Comparison of ENCODE assay signal across 8 cellular contexts in genomic region chr6:144215402-144215931, GRCh38.
A peak's percentile ranks its signal among the peaks of the same experiment; 100 is the strongest.
DNase-seq lines count a peak whose midpoint lies in the region; FAIRE-seq and TF ChIP-seq lines count a peak whose summit lies in the region.

No MANE protein-coding gene starts in this region.

- POLR2A ChIA-PET in activated CD4-positive, alpha-beta memory T cell treated with anti-CD3 and anti-CD28 coated beads for 36 hours (lab: Charles Lee): no interaction called here

- peak overlapping the region; percentile 89 for H2AFZ ChIP-seq in Karpas-422 (ENCODE audit: low read length)

- H3K9me2 ChIP-seq in Karpas-422 (replicated peaks; ENCODE audit: insufficient read depth, low read length): no peaks in the 10 kb centered on the region

- peaks cover 5% of the 10 kb centered on the region for H3K36me3 Mint-ChIP-seq in activated T-cell treated with anti-CD3 and anti-CD28 coated beads, Interleukin-2, amount 50 U/mL, for 24 hours (ENCODE audit: low read depth)
- H3K36me3 Mint-ChIP-seq in activated CD4-positive, alpha-beta memory T cell treated with anti-CD3 and anti-CD28 coated beads for 36 hours: peaks cover 4% of the 10 kb centered on the region
- H3K36me3 Mint-ChIP-seq in nephron (ENCODE audit: low read depth): no peaks in the 10 kb centered on the region

- TF ChIP-seq CTCF in nephron (IDR thresholded peaks at IDR 0.05; ENCODE audit: unreplicated experiment in 3 of 3): no peak

- no peaks in the 10 kb centered on the region for H3K27me3 ChIP-seq in Karpas-422 (ENCODE audit: low read length)

- peak overlapping the region; percentile 75 for H3K9ac ChIP-seq in Karpas-422 (ENCODE audit: low read length)

- peak overlapping the region; percentile 100 for H3K27ac Mint-ChIP-seq in activated T-cell treated with anti-CD3 and anti-CD28 coated beads, Interleukin-2, amount 50 U/mL, for 24 hours
- peak overlapping the region; percentile 93 for H3K27ac Mint-ChIP-seq in activated CD4-positive, alpha-beta memory T cell treated with anti-CD3 and anti-CD28 coated beads for 36 hours
- H3K27ac Mint-ChIP-seq in nephron: peak overlapping the region; percentile 95 to 96 (median 96)

- intact Hi-C loops in activated CD4-positive, alpha-beta memory T cell treated with anti-CD3 and anti-CD28 coated beads for 36 hours (cut with micrococcal nuclease): loop anchor here (10.0 kb wide), 1 partner anchor 641 kb away; no protein-coding TSS in a partner anchor

- CTCF ChIA-PET in activated CD4-positive, alpha-beta memory T cell treated with anti-CD3 and anti-CD28 coated beads for 36 hours (lab: Charles Lee): interaction anchor here (0.6 to 6.2 kb wide), 3 partner anchors 108 to 267 kb away, joined by 3 to 81 read pairs (median 38); no protein-coding TSS in a partner anchor

- peak overlapping the region; percentile 90 for H3K4me3 Mint-ChIP-seq in activated T-cell treated with anti-CD3 and anti-CD28 coated beads, Interleukin-2, amount 50 U/mL, for 24 hours
- peak overlapping the region; percentile 85 for H3K4me3 Mint-ChIP-seq in activated CD4-positive, alpha-beta memory T cell treated with anti-CD3 and anti-CD28 coated beads for 36 hours
- peak overlapping the region; percentile 87 to 93 (median 88) for H3K4me3 Mint-ChIP-seq in nephron

- no peaks in the 10 kb centered on the region for H3K36me3 ChIP-seq in Karpas-422 (ENCODE audit: insufficient read depth, low read length)

- no peaks in the 10 kb centered on the region for H3K9me3 ChIP-seq in Karpas-422 (ENCODE audit: low read length)

- H3K4me1 ChIP-seq in Karpas-422 (ENCODE audit: low read length): peaks cover 16% of the 10 kb centered on the region

- peaks cover 4% of the 10 kb centered on the region for H3K27me3 Mint-ChIP-seq in activated T-cell treated with anti-CD3 and anti-CD28 coated beads, Interleukin-2, amount 50 U/mL, for 24 hours
- H3K27me3 Mint-ChIP-seq in activated CD4-positive, alpha-beta memory T cell treated with anti-CD3 and anti-CD28 coated beads for 36 hours: peaks cover 5% of the 10 kb centered on the region
- H3K27me3 Mint-ChIP-seq in nephron (ENCODE audit: low read depth): no peaks in the 10 kb centered on the region

- FAIRE-seq in RCC 7860 (lab: Jason Lieb, UNC): no peak

- H3K4me1 Mint-ChIP-seq in activated T-cell treated with anti-CD3 and anti-CD28 coated beads, Interleukin-2, amount 50 U/mL, for 24 hours (ENCODE audit: low read depth): peaks cover 42% of the 10 kb centered on the region
- H3K4me1 Mint-ChIP-seq in activated CD4-positive, alpha-beta memory T cell treated with anti-CD3 and anti-CD28 coated beads for 36 hours (ENCODE audit: low read depth): peaks cover 38% of the 10 kb centered on the region
- peaks cover 17% of the 10 kb centered on the region for H3K4me1 Mint-ChIP-seq in nephron

- H4K20me1 ChIP-seq in Karpas-422 (ENCODE audit: insufficient read depth, low read depth, low read length): no peaks in the 10 kb centered on the region

- no peaks in the 10 kb centered on the region for H3K79me2 ChIP-seq in Karpas-422 (ENCODE audit: low read length)

- peaks cover 7% of the 10 kb centered on the region for H3K9me3 Mint-ChIP-seq in activated T-cell treated with anti-CD3 and anti-CD28 coated beads, Interleukin-2, amount 50 U/mL, for 24 hours
- H3K9me3 Mint-ChIP-seq in activated CD4-positive, alpha-beta memory T cell treated with anti-CD3 and anti-CD28 coated beads for 36 hours: peaks cover 12% of the 10 kb centered on the region
- no peaks in the 10 kb centered on the region for H3K9me3 Mint-ChIP-seq in nephron

- H3K4me2 ChIP-seq in Karpas-422 (ENCODE audit: low read depth, low read length, poor library complexity, severe bottlenecking): peak overlapping the region; percentile 74

- DNase-seq in activated T-cell treated with anti-CD3 and anti-CD28 coated beads, Interleukin-2, amount 50 U/mL, for 24 hours: no peak
- no peak for DNase-seq in activated T-cell treated with anti-CD3 and anti-CD28 coated beads, Interleukin-2, amount 50 U/mL, for 1 hour
- DNase-seq in Karpas-422: peak; percentile 58
- peak; percentile 31 for DNase-seq in activated CD4-positive, alpha-beta memory T cell treated with anti-CD3 and anti-CD28 coated beads for 36 hours
- peak; percentile 22 for DNase-seq in fibroblast of peridontal ligament (ENCODE audit: extremely low read depth)
- no peak for DNase-seq in kidney glomerular epithelial cell (lab: John Stamatoyannopoulos, UW)
- DNase-seq in RCC 7860 (ENCODE audit: low spot score): no peak

- H3K27ac ChIP-seq in Karpas-422 (ENCODE audit: low read length): no peak overlapping the region

- H3K4me3 ChIP-seq in Karpas-422 (ENCODE audit: low read length): peak overlapping the region; percentile 70

Comparison
In these comparisons a context has a peak if more than half of its experiments do, and no peak if none do; other contexts are left out.
1. DNase-seq: peak in Karpas-422 (single experiment), activated CD4-positive, alpha-beta memory T cell treated with anti-CD3 and anti-CD28 coated beads for 36 hours (single experiment) and fibroblast of peridontal ligament (single experiment); none in activated T-cell treated with anti-CD3 and anti-CD28 coated beads, Interleukin-2, amount 50 U/mL, for 24 hours (single experiment), activated T-cell treated with anti-CD3 and anti-CD28 coated beads, Interleukin-2, amount 50 U/mL, for 1 hour (single experiment), kidney glomerular epithelial cell (single experiment) and RCC 7860 (single experiment).
2. Peak in every context shown above with its lines, with median percentiles within 50 percentile points of each other: H3K27ac Mint-ChIP-seq and H3K4me3 Mint-ChIP-seq.